ENCODE assay signal across 8 cellular contexts in the genomic region with DNA sequence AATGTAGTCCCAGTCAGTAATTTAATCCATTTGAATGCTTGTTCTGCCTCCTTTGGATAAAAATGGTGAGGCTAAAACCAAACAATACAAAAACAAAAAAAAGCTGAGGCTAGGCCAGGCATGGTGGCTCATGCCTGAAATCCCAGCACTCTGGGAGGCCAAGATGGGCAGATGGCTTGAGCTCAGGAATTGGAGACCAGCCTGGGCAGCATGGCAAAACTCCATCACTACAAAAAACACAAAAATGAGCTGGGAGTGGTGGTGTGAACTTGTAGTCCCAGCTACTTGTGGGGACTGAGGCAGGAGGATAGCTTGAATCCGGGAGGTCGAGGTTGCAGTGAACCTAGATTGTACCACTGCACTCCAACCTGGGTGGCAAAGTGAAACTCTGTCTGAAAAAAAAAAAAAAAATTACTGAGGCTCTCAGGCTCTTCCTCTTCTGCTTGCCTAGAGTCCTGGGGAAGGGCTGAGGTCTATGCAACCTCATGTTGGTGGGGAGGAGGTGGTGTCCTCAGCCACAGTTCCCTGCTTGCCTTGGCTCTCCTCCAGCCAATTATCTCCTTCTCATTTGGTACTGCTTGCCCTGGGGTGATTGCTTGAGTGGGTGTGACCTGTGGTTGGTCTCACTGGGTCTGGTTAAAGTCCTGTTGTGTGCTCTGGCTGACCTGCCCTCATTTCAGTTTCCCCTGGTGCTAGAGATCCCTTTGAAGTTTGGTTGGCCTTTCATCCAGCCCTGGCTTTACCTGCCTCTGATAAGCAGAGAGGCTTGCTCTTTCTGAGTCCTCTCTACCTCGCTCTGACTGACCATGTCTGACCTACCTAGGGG. TPM values are rescaled to one million over a fixed set of nuclear protein-coding genes. Genes with fewer than 3 reads are reported as not detected.
DNase-seq lines count a peak whose midpoint lies in the region; ATAC-seq and TF ChIP-seq lines count a peak whose summit lies in the region.

No MANE protein-coding gene starts in this region.

- H3K4me3 ChIP-seq in BLaER1: no peak overlapping the region
- no peak overlapping the region for H3K4me3 ChIP-seq in Peyer's patch
- no peak overlapping the region for H3K4me3 ChIP-seq in WERI-Rb-1 (ENCODE audit: low read depth, low read length)

- H3K27ac ChIP-seq in BLaER1 (no peak overlapping the region), Peyer's patch (peak overlapping the region in 1 of 4 donors; percentile 34), WERI-Rb-1 (no peak overlapping the region)

- DNase-seq in Peyer's patch (peak; percentile 49 to 61 (median 59)), kidney tubule cell (ENCODE audit: low spot score) (peak; percentile 59), NCI-H345 (lab: John Stamatoyannopoulos, UW) (no peak), WERI-Rb-1 (no peak)
- no peak for DNase-seq in stimulated activated CD4-positive, alpha-beta T cell treated with anti-CD3 and anti-CD28 coated beads, Interleukin-2, amount 100 ng/mL, for 24 hours

- no peaks in the 10 kb centered on the region for H3K27me3 ChIP-seq in BLaER1
- no peaks in the 10 kb centered on the region for H3K27me3 ChIP-seq in Peyer's patch
- peaks cover 9% of the 10 kb centered on the region for H3K27me3 ChIP-seq in WERI-Rb-1 (ENCODE audit: insufficient read depth, low read depth, severe bottlenecking)

- H3K9me3 ChIP-seq in BLaER1 (no peaks in the 10 kb centered on the region), Peyer's patch (no peaks in the 10 kb centered on the region), WERI-Rb-1 (ENCODE audit: severe bottlenecking) (no peaks in the 10 kb centered on the region)

- no peak for TF ChIP-seq CTCF in Peyer's patch (IDR thresholded peaks at IDR 0.05)
- TF ChIP-seq CTCF in WERI-Rb-1 (IDR thresholded peaks at IDR 0.05; ENCODE audit: low read depth, low read length): no peak

- ATAC-seq in GM18909 (IDR thresholded peaks at IDR 0.05; ENCODE audit: poor library complexity, unreplicated experiment) (peak; percentile 91), HG03064 (IDR thresholded peaks at IDR 0.05; ENCODE audit: low read depth, unreplicated experiment) (peak; percentile 67)

- no peak overlapping the region for H3K9ac ChIP-seq in BLaER1

- H3K4me1 ChIP-seq in BLaER1: peaks cover 25% of the 10 kb centered on the region
- peaks cover 0 to 8% (median 4%) of the 10 kb centered on the region in 4 donors for H3K4me1 ChIP-seq in Peyer's patch

- no peaks in the 10 kb centered on the region for H3K36me3 ChIP-seq in BLaER1
- H3K36me3 ChIP-seq in Peyer's patch: no peaks in the 10 kb centered on the region
- no peaks in the 10 kb centered on the region for H3K36me3 ChIP-seq in WERI-Rb-1

- no peaks in the 10 kb centered on the region for H4K20me1 ChIP-seq in BLaER1

- TF ChIP-seq POLR2A in Peyer's patch (IDR thresholded peaks at IDR 0.05): no peak

- peak overlapping the region; percentile 6; the same call in 1 of the 2 replicates for H3K4me2 ChIP-seq in BLaER1

RNA-seq across cellular contexts. Expression of gene S1PR1, which starts 20.9 kb away (rescaled TPM):
- total RNA-seq in Peyer's patch: 10 to 100 TPM in 3 of 4 donors, 1 to 10 TPM in 1; 3.0 to 27.2 (median 19.3) TPM

Comparison
In these comparisons a context has a peak if more than half of its experiments do, and no peak if none do; other contexts are left out.
1. DNase-seq: peak in Peyer's patch (3 of 3) and kidney tubule cell (single experiment); none in NCI-H345 (single experiment), WERI-Rb-1 (single experiment) and stimulated activated CD4-positive, alpha-beta T cell treated with anti-CD3 and anti-CD28 coated beads, Interleukin-2, amount 100 ng/mL, for 24 hours (0 of 2).